Comparison of ENCODE assay signal across 12 cellular contexts in genomic region chr12:53983580-53984572, GRCh38. TPM values are rescaled to one million over a fixed set of nuclear protein-coding genes. Genes with fewer than 3 reads are reported as not detected.
DNase-seq lines count a peak whose midpoint lies in the region; ATAC-seq and TF ChIP-seq lines count a peak whose summit lies in the region.
"Had no signal": no experiment of that assay in that cellular context is flagged by ENCODE, and none has a peak within 500 bp of the region (broad histone marks: within the 10 kb centered on the region; RNA-seq: fewer than 3 reads in every experiment).

No MANE protein-coding gene starts in this region.

- H3K27me3 ChIP-seq in kidney epithelial cell (ENCODE audit: control insufficient read depth, insufficient read depth, low read length) (peaks cover 32% of the 10 kb centered on the region), body of pancreas (peaks cover 0 to 73% of the 10 kb centered on the region in 2 donors)

- no peak overlapping the region for H3K4me3 Mint-ChIP-seq in stimulated activated naive CD8-positive, alpha-beta T cell treated with anti-CD3 and anti-CD28 coated beads, Interleukin-15, Interleukin-2, amounts not matched to agents 100 ng/mL and 50 ng/mL, for 24 hours
- H3K4me3 Mint-ChIP-seq in stimulated activated naive CD8-positive, alpha-beta T cell treated with anti-CD3 and anti-CD28 coated beads, Interleukin-15, amount 100 ng/mL, for 72 hours, result no peak overlapping the region

- intact Hi-C loops in body of pancreas (cut with DNase I), result no loop called here

- no peaks in the 10 kb centered on the region for H3K9me3 ChIP-seq in SK-N-MC (ENCODE audit: low read depth, low read length)
- H3K9me3 ChIP-seq in body of pancreas, result no peaks in the 10 kb centered on the region

- TF ChIP-seq CTCF in kidney epithelial cell (IDR thresholded peaks at IDR 0.05; ENCODE audit: insufficient read depth, low read length, poor library complexity, severe bottlenecking) (no peak), body of pancreas (IDR thresholded peaks at IDR 0.05) (no peak)

- H3K27ac Mint-ChIP-seq in stimulated activated naive CD8-positive, alpha-beta T cell treated with anti-CD3 and anti-CD28 coated beads, Interleukin-15, Interleukin-2, amounts not matched to agents 100 ng/mL and 50 ng/mL, for 24 hours, result peak overlapping the region; percentile 31
- peak overlapping the region in 1 of 2 donors; percentile 29 for H3K27ac Mint-ChIP-seq in stimulated activated naive CD8-positive, alpha-beta T cell treated with anti-CD3 and anti-CD28 coated beads, Interleukin-15, amount 100 ng/mL, for 72 hours
- H3K27ac Mint-ChIP-seq: activated T-helper 17 cell treated with anti-CD3 and anti-CD28 coated beads, Interleukin-2, amount 50 U/mL, for 72 hours had no signal

- no peaks in the 10 kb centered on the region for H3K36me3 ChIP-seq in SK-N-MC (ENCODE audit: insufficient read depth, low read length)
- no peaks in the 10 kb centered on the region for H3K36me3 ChIP-seq in kidney epithelial cell (ENCODE audit: control insufficient read depth, insufficient read depth, low read length)
- no peaks in the 10 kb centered on the region for H3K36me3 ChIP-seq in body of pancreas (replicated peaks in 1 of 2; ENCODE audit: insufficient read depth in 1 of 2, low read depth in 2 of 2)
- H3K36me3 ChIP-seq: cardiac muscle cell, Peyer's patch had no signal

- 7 to 9% methylated on average over 38 to 47 of the region's 47 CpGs for WGBS in body of pancreas, 2 donors

- H3K4me3 ChIP-seq in SK-N-MC (peak overlapping the region; percentile 72), kidney epithelial cell (ENCODE audit: low read depth, low read length) (peak overlapping the region; percentile 37), body of pancreas (no peak overlapping the region)
- H3K4me3 ChIP-seq: cardiac muscle cell had no signal

- H3K4me1 ChIP-seq in body of pancreas, result peaks cover 18% of the 10 kb centered on the region

- no peaks in the 10 kb centered on the region for H3K36me3 Mint-ChIP-seq in stimulated activated naive CD8-positive, alpha-beta T cell treated with anti-CD3 and anti-CD28 coated beads, Interleukin-15, Interleukin-2, amounts not matched to agents 100 ng/mL and 50 ng/mL, for 24 hours (ENCODE audit: low read depth)

- no peak for ATAC-seq in stimulated activated naive CD8-positive, alpha-beta T cell treated with anti-CD3 and anti-CD28 coated beads, Interleukin-15, amount 100 ng/mL, for 72 hours
- ATAC-seq in HG02885 (IDR thresholded peaks at IDR 0.05; ENCODE audit: poor library complexity, unreplicated experiment) (no peak), body of pancreas (no peak)

- no peaks in the 10 kb centered on the region for H3K9me3 Mint-ChIP-seq in stimulated activated naive CD8-positive, alpha-beta T cell treated with anti-CD3 and anti-CD28 coated beads, Interleukin-15, Interleukin-2, amounts not matched to agents 100 ng/mL and 50 ng/mL, for 24 hours
- H3K9me3 Mint-ChIP-seq in stimulated activated naive CD8-positive, alpha-beta T cell treated with anti-CD3 and anti-CD28 coated beads, Interleukin-15, amount 100 ng/mL, for 72 hours, result no peaks in the 10 kb centered on the region
- H3K9me3 Mint-ChIP-seq: activated T-helper 17 cell treated with anti-CD3 and anti-CD28 coated beads, Interleukin-2, amount 50 U/mL, for 72 hours had no signal

- TF ChIP-seq POLR2A in body of pancreas (IDR thresholded peaks at IDR 0.05), result no peak

- peak overlapping the region; percentile 71 for H3K9ac ChIP-seq in SK-N-MC (ENCODE audit: insufficient read length)

- H3K4me1 Mint-ChIP-seq in stimulated activated naive CD8-positive, alpha-beta T cell treated with anti-CD3 and anti-CD28 coated beads, Interleukin-15, Interleukin-2, amounts not matched to agents 100 ng/mL and 50 ng/mL, for 24 hours (ENCODE audit: low read depth), result peaks cover 20% of the 10 kb centered on the region
- peaks cover 55% of the 10 kb centered on the region for H3K4me1 Mint-ChIP-seq in stimulated activated naive CD8-positive, alpha-beta T cell treated with anti-CD3 and anti-CD28 coated beads, Interleukin-15, amount 100 ng/mL, for 72 hours

- no peak for DNase-seq in stimulated activated naive CD8-positive, alpha-beta T cell treated with anti-CD3 and anti-CD28 coated beads, Interleukin-15, amount 100 ng/mL, for 72 hours
- DNase-seq in SK-N-MC (ENCODE audit: low read depth, low spot score), result no peak
- no peak for DNase-seq in kidney epithelial cell (ENCODE audit: low read depth)
- DNase-seq in NCI-H510A treated with DMSO at 0.1 percent for 48 hours (lab: John Stamatoyannopoulos, UW), result no peak
- DNase-seq in body of pancreas, result no peak
- no peak for DNase-seq in activated CD4-positive, alpha-beta T cell treated with anti-CD3 and anti-CD28 coated beads for 48 hours

- H3K27ac ChIP-seq in SK-N-MC (peak overlapping the region; percentile 72), body of pancreas (no peak overlapping the region)
- H3K27ac ChIP-seq: cardiac muscle cell, VCaP had no signal

- peaks cover 95% of the 10 kb centered on the region for H3K27me3 Mint-ChIP-seq in stimulated activated naive CD8-positive, alpha-beta T cell treated with anti-CD3 and anti-CD28 coated beads, Interleukin-15, Interleukin-2, amounts not matched to agents 100 ng/mL and 50 ng/mL, for 24 hours
- peaks cover 100% of the 10 kb centered on the region for H3K27me3 Mint-ChIP-seq in stimulated activated naive CD8-positive, alpha-beta T cell treated with anti-CD3 and anti-CD28 coated beads, Interleukin-15, amount 100 ng/mL, for 72 hours

RNA-seq across cellular contexts. Expression of gene HOXC10, which starts 1.1 kb away (rescaled TPM):
- 5.9 and 9.2 TPM in 2 replicates for total RNA-seq in kidney epithelial cell
- not detected for total RNA-seq in body of pancreas
- total RNA-seq: activated T-helper 17 cell treated with anti-CD3 and anti-CD28 coated beads, Interleukin-2, amount 50 U/mL, for 72 hours; cardiac muscle cell had no signal

RNA-seq across cellular contexts. Expression of gene HOTAIR, which starts 9.1 kb away (rescaled TPM):
- 0.46 and 0.55 TPM in 2 replicates for total RNA-seq in kidney epithelial cell
- total RNA-seq in body of pancreas, result not detected
- total RNA-seq: activated T-helper 17 cell treated with anti-CD3 and anti-CD28 coated beads, Interleukin-2, amount 50 U/mL, for 72 hours; cardiac muscle cell had no signal

RNA-seq across cellular contexts. Expression of gene HOXC11, which starts 10.9 kb away (rescaled TPM):
- total RNA-seq in kidney epithelial cell (0.58 and 0.96 TPM in 2 replicates), body of pancreas (not detected)
- total RNA-seq: activated T-helper 17 cell treated with anti-CD3 and anti-CD28 coated beads, Interleukin-2, amount 50 U/mL, for 72 hours; cardiac muscle cell had no signal

RNA-seq across cellular contexts. Expression of gene HOXC9, which starts 16.1 kb away (rescaled TPM):
- total RNA-seq in kidney epithelial cell (12.3 and 15.5 TPM in 2 replicates), body of pancreas (not detected)
- total RNA-seq: activated T-helper 17 cell treated with anti-CD3 and anti-CD28 coated beads, Interleukin-2, amount 50 U/mL, for 72 hours; cardiac muscle cell had no signal

RNA-seq across cellular contexts. Expression of gene HOXC8, which starts 24.9 kb away (rescaled TPM):
- total RNA-seq in kidney epithelial cell (0.41 and 0.67 TPM in 2 replicates), body of pancreas (not detected)
- total RNA-seq: activated T-helper 17 cell treated with anti-CD3 and anti-CD28 coated beads, Interleukin-2, amount 50 U/mL, for 72 hours had no signal

Comparison
In these comparisons a context has a peak if more than half of its experiments do, and no peak if none do; other contexts are left out.
1. H3K4me3 ChIP-seq: peak in SK-N-MC (single experiment) and kidney epithelial cell (single experiment); none in body of pancreas (0 of 2).